In genomic region chr12:76152161-76152807, GRCh38 we compare ENCODE assay signal across 7 cellular contexts.
DNase-seq lines count a peak whose midpoint lies in the region; ATAC-seq and TF ChIP-seq lines count a peak whose summit lies in the region.

No MANE protein-coding gene starts in this region.

- CTCF ChIA-PET in naive thymus-derived CD4-positive, alpha-beta T cell (lab: Charles Lee) = no interaction called here

- no peaks in the 10 kb centered on the region for H3K4me1 ChIP-seq in naive thymus-derived CD4-positive, alpha-beta T cell (ENCODE audit: control insufficient read depth in 2 of 2, insufficient read depth in 2 of 2, low read length in 2 of 2)

- H3K9me3 ChIP-seq in naive thymus-derived CD4-positive, alpha-beta T cell (ENCODE audit: control insufficient read depth in 2 of 3, low read length in 3 of 3) = no peaks in the 10 kb centered on the region

- H3K36me3 Mint-ChIP-seq in naive thymus-derived CD4-positive, alpha-beta T cell = no peaks in the 10 kb centered on the region

- intact Hi-C loops in naive thymus-derived CD4-positive, alpha-beta T cell (cut with micrococcal nuclease) = loop anchor here (10.0 kb wide), 2 partner anchors 193 to 627 kb away; partner anchors contain the start of gene BBS10 (in 1 of the 2)

- DNase-seq in HL-60 (ENCODE audit: low read depth in 1 of 2, low spot score in 1 of 2) (peak; percentile 52 to 81), OCI-M2 (lab: John Stamatoyannopoulos, UW; ENCODE audit: unreplicated experiment) (no peak), NCI-H2029 treated with DMSO at 0.1 percent for 48 hours (lab: John Stamatoyannopoulos, UW) (no peak)
- DNase-seq in naive thymus-derived CD4-positive, alpha-beta T cell = no peak
- DNase-seq in activated T-cell treated with anti-CD3 and anti-CD28 coated beads, Interleukin-2, amount 50 U/mL, for 1 hour = no peak

- H3K4me3 ChIP-seq in HL-60 (replicated peaks; ENCODE audit: insufficient read depth, low read length) = no peak overlapping the region
- no peak overlapping the region for H3K4me3 ChIP-seq in naive thymus-derived CD4-positive, alpha-beta T cell (ENCODE audit: low read length)

- no peaks in the 10 kb centered on the region for H3K27me3 ChIP-seq in HL-60 (ENCODE audit: insufficient read depth, poor library complexity, severe bottlenecking)
- H3K27me3 ChIP-seq in naive thymus-derived CD4-positive, alpha-beta T cell (ENCODE audit: control insufficient read depth in 2 of 2, insufficient read depth in 2 of 2, low read length in 2 of 2) = no peaks in the 10 kb centered on the region

- TF ChIP-seq CTCF in HL-60 (IDR thresholded peaks at IDR 0.05; ENCODE audit: insufficient read depth, low read length) = no peak

- H3K36me3 ChIP-seq in naive thymus-derived CD4-positive, alpha-beta T cell (ENCODE audit: control insufficient read depth in 2 of 3, insufficient read depth in 3 of 3, low read length in 3 of 3) = no peaks in the 10 kb centered on the region

- H3K4me1 Mint-ChIP-seq in naive thymus-derived CD4-positive, alpha-beta T cell = peaks cover 3 to 10% (median 6%) of the 10 kb centered on the region in 7 donors

- POLR2A ChIA-PET in naive thymus-derived CD4-positive, alpha-beta T cell (lab: Charles Lee) = no interaction called here

- H3K4me3 Mint-ChIP-seq in naive thymus-derived CD4-positive, alpha-beta T cell = peak overlapping the region in 1 of 10 donors; percentile 50

- H3K27ac ChIP-seq in HL-60 (replicated peaks) = peak overlapping the region; percentile 80
- no peak overlapping the region for H3K27ac ChIP-seq in naive thymus-derived CD4-positive, alpha-beta T cell (ENCODE audit: low read depth, low read length)

- no peaks in the 10 kb centered on the region for H3K27me3 Mint-ChIP-seq in naive thymus-derived CD4-positive, alpha-beta T cell

- no peak overlapping the region for H3K27ac Mint-ChIP-seq in naive thymus-derived CD4-positive, alpha-beta T cell

- peaks cover 0 to 4% (median 0%) of the 10 kb centered on the region in 11 donors for H3K9me3 Mint-ChIP-seq in naive thymus-derived CD4-positive, alpha-beta T cell

- ATAC-seq in GM18907 (IDR thresholded peaks at IDR 0.05; ENCODE audit: unreplicated experiment) = peak; percentile 91
- peak; percentile 94 for ATAC-seq in GM21786 (IDR thresholded peaks at IDR 0.05; ENCODE audit: unreplicated experiment)
- peak; percentile 44 for ATAC-seq in naive thymus-derived CD4-positive, alpha-beta T cell

Comparison
In these comparisons a context has a peak if more than half of its experiments do, and no peak if none do; other contexts are left out.
1. ATAC-seq: peak in every context shown above with its lines; median percentile 94 in GM21786; 91 in GM18907; 44 in naive thymus-derived CD4-positive, alpha-beta T cell.
2. DNase-seq: peak in HL-60 (2 of 2); none in naive thymus-derived CD4-positive, alpha-beta T cell (0 of 9), OCI-M2 (single experiment), NCI-H2029 treated with DMSO at 0.1 percent for 48 hours (single experiment) and activated T-cell treated with anti-CD3 and anti-CD28 coated beads, Interleukin-2, amount 50 U/mL, for 1 hour (single experiment).